15 cellular contexts compared by ENCODE assay signal in the genomic region with DNA sequence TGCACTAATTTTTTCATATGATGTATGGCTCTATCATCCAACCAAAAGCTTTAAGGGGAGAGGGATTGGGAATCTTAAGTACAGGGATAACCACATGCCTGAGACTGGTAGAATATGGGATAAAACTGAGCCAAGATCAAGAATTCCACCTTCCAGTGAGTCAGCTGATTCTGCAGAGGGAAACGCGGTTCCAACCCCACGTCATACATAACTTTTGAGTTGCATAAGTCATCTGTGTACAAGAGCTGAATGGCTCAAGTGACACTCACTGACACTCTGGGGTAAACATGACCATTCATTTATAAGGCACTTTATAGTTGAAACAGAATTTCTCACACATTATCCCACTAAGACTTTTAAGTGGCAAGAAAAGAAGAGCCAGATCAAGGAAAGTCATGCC. TPM values are rescaled to one million over a fixed set of nuclear protein-coding genes. Genes with fewer than 3 reads are reported as not detected.
DNase-seq lines count a peak whose midpoint lies in the region; ATAC-seq and TF ChIP-seq lines count a peak whose summit lies in the region.
"Had no signal": no experiment of that assay in that cellular context is flagged by ENCODE, and none has a peak within 500 bp of the region (broad histone marks: within the 10 kb centered on the region; RNA-seq: fewer than 3 reads in every experiment).

No MANE protein-coding gene starts in this region.

- no peak for ATAC-seq in activated T-helper 17 cell treated with anti-CD3 and anti-CD28 coated beads, Interleukin-2, amount 50 U/mL, for 72 hours (replicated peaks)
- ATAC-seq: gastrocnemius medialis had no signal

- H3K27me3 Mint-ChIP-seq in activated T-helper 17 cell treated with anti-CD3 and anti-CD28 coated beads, Interleukin-2, amount 50 U/mL, for 72 hours, result no peaks in the 10 kb centered on the region

- no peaks in the 10 kb centered on the region for H3K4me1 ChIP-seq in smooth muscle cell (ENCODE audit: low read depth)
- H3K4me1 ChIP-seq: adrenal gland, gastrocnemius medialis had no signal

- H3K9me3 ChIP-seq in smooth muscle cell (replicated peaks; ENCODE audit: low read depth), result no peaks in the 10 kb centered on the region
- H3K9me3 ChIP-seq: adrenal gland, gastrocnemius medialis had no signal

- H3K79me2 ChIP-seq in smooth muscle cell (ENCODE audit: low read depth), result peaks cover under 1% of the 10 kb centered on the region

- 79% methylated on average over 3 of the region's 3 CpGs for WGBS in smooth muscle cell (ENCODE audit: low lambda C conversion rate)

- no peaks in the 10 kb centered on the region for H3K27me3 ChIP-seq in smooth muscle cell (ENCODE audit: low read depth)
- H3K27me3 ChIP-seq: adrenal gland, gastrocnemius medialis had no signal

- peaks cover 100% of the 10 kb centered on the region for H3K36me3 Mint-ChIP-seq in activated T-helper 17 cell treated with anti-CD3 and anti-CD28 coated beads, Interleukin-2, amount 50 U/mL, for 72 hours (ENCODE audit: low read depth)

- no peak overlapping the region for H3K4me3 Mint-ChIP-seq in activated T-helper 17 cell treated with anti-CD3 and anti-CD28 coated beads, Interleukin-2, amount 50 U/mL, for 72 hours
- H3K4me3 Mint-ChIP-seq: T-helper 2 cell treated with Interferon-gamma antibody and Interleukin-4, amounts not matched to agents 5 μg/mL and 100 μg/mL, for 36 hours had no signal

- DNase-seq in EL, result peak; percentile 84
- DNase-seq in fibroblast of peridontal ligament (ENCODE audit: extremely low read depth), result peak; percentile 88
- no peak for DNase-seq in smooth muscle cell (lab: John Stamatoyannopoulos, UW; ENCODE audit: unreplicated experiment)
- DNase-seq in iPS-NIHi11 (ENCODE audit: low spot score), result no peak
- DNase-seq in NCI-H774 (lab: John Stamatoyannopoulos, UW), result no peak
- DNase-seq in T-helper 2 cell, result no peak
- no peak for DNase-seq in DMS 273 (lab: John Stamatoyannopoulos, UW; ENCODE audit: unreplicated experiment)
- DNase-seq: activated CD4-positive, alpha-beta T cell treated with anti-CD3 and anti-CD28 coated beads for 4 hours; adrenal gland; gastrocnemius medialis; NCI-H82; posterior cingulate gyrus had no signal

- H3K9ac ChIP-seq in smooth muscle cell (ENCODE audit: low read depth), result no peak overlapping the region

- TF ChIP-seq CTCF in smooth muscle cell (IDR thresholded peaks at IDR 0.05; ENCODE audit: borderline replicate concordance, insufficient read depth, poor library complexity, severe bottlenecking), result no peak

- H2AFZ ChIP-seq in smooth muscle cell (ENCODE audit: low read depth), result no peak overlapping the region

- H3K36me3 ChIP-seq in smooth muscle cell (ENCODE audit: low read depth), result peaks cover 16% of the 10 kb centered on the region

- no peak overlapping the region for H3K4me3 ChIP-seq in smooth muscle cell
- H3K4me3 ChIP-seq: adrenal gland, gastrocnemius medialis had no signal

- peaks cover 18% of the 10 kb centered on the region for H3F3A ChIP-seq in smooth muscle cell (ENCODE audit: low read depth)

- H3K4me2 ChIP-seq in smooth muscle cell, result no peak overlapping the region

- peak overlapping the region; percentile 63 for H3K27ac Mint-ChIP-seq in activated T-helper 17 cell treated with anti-CD3 and anti-CD28 coated beads, Interleukin-2, amount 50 U/mL, for 72 hours
- H3K27ac Mint-ChIP-seq: T-helper 2 cell treated with Interferon-gamma antibody and Interleukin-4, amounts not matched to agents 5 μg/mL and 100 μg/mL, for 36 hours had no signal

- no peaks in the 10 kb centered on the region for H3K9me3 Mint-ChIP-seq in activated T-helper 17 cell treated with anti-CD3 and anti-CD28 coated beads, Interleukin-2, amount 50 U/mL, for 72 hours
- H3K9me3 Mint-ChIP-seq: T-helper 2 cell treated with Interferon-gamma antibody and Interleukin-4, amounts not matched to agents 5 μg/mL and 100 μg/mL, for 36 hours had no signal

- H4K20me1 ChIP-seq in smooth muscle cell (ENCODE audit: low read depth), result peaks cover 6% of the 10 kb centered on the region

- peak overlapping the region; percentile 68 for H3K27ac ChIP-seq in smooth muscle cell (ENCODE audit: low read depth)
- H3K27ac ChIP-seq: adrenal gland, C4-2B, gastrocnemius medialis had no signal

- H3K4me1 Mint-ChIP-seq in activated T-helper 17 cell treated with anti-CD3 and anti-CD28 coated beads, Interleukin-2, amount 50 U/mL, for 72 hours, result no peaks in the 10 kb centered on the region

RNA-seq across cellular contexts. Expression of gene TRIM27, which starts 16.4 kb away (rescaled TPM):
- 10 to 100 TPM; 34.4 to 51.2 TPM for total RNA-seq in activated T-helper 17 cell treated with anti-CD3 and anti-CD28 coated beads, Interleukin-2, amount 50 U/mL, for 72 hours
- total RNA-seq in smooth muscle cell, result 61.6 and 63.8 TPM in 2 replicates
- 55.5 and 62.0 TPM in 2 replicates for polyA plus RNA-seq in smooth muscle cell

Comparison
In these comparisons a context has a peak if more than half of its experiments do, and no peak if none do; other contexts are left out.
1. DNase-seq: peak in EL (single experiment) and fibroblast of peridontal ligament (single experiment); none in smooth muscle cell (single experiment), iPS-NIHi11 (single experiment), NCI-H774 (single experiment), T-helper 2 cell (0 of 5) and DMS 273 (single experiment).